1 cellular context compared by ENCODE assay signal in the genomic region with DNA sequence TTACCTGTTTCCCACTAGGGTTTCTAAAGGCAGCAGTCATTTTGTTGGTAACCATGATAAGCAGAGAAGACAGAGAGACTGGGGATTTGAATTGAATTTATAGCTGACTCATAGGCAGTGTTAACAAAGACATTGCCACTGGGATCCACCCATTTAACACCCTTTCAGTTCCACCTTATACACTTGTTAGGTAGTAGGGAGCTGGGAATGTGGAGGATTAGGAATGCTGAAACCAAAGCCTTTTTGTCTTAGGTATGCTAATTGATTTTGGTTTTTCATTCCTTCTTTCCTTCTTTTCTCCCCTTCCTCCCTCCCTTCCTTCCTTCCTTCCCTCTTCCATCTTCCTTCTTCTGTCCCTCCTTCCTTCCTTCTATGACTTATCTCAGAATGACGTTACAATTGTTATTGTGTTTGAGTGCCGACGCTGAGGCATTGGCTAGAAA.
A peak's percentile ranks its signal among the peaks of the same experiment; 100 is the strongest.
TF ChIP-seq lines count a peak whose summit lies in the region.

No MANE protein-coding gene starts in this region.

TF ChIP-seq in K562, 482 proteins besides CTCF, POLR2A, EP300 and RAD21 (continued from another document and continues in another):
- TF ChIP-seq ZNF407 (IDR thresholded peaks at IDR 0.05; ENCODE audit: low read depth) (no peak), ETV6 (IDR thresholded peaks at IDR 0.05; ENCODE audit: borderline replicate concordance in 1 of 2, low read depth in 2 of 2, low read length in 1 of 2) (0 out of 4 replicates have a peak, but pooled peaks of 1 of the 2 experiments have one; percentile 21), ETV6 (CRISPR knock-in tag; IDR thresholded peaks at IDR 0.05; ENCODE audit: borderline replicate concordance) (no peak), FIP1L1 (IDR thresholded peaks at IDR 0.05; ENCODE audit: low read depth, low read length, poor library complexity, severe bottlenecking) (no peak), NONO (IDR thresholded peaks at IDR 0.05; ENCODE audit: low read depth in 2 of 2, low read length in 1 of 2) (no peak), ZNF589 (CRISPR knock-in tag; IDR thresholded peaks at IDR 0.05; ENCODE audit: low read depth) (no peak), IRF2 (CRISPR knock-in tag; IDR thresholded peaks at IDR 0.05) (no peak), LCOR (CRISPR knock-in tag; IDR thresholded peaks at IDR 0.05) (no peak), POLR2AphosphoS2 (IDR thresholded peaks at IDR 0.05; ENCODE audit: low read length) (no peak), FOS (IDR thresholded peaks at IDR 0.05; ENCODE audit: extremely low read depth, insufficient read length) (no peak), SOX6 (IDR thresholded peaks at IDR 0.05) (peak; percentile 88), CAMTA2 (CRISPR knock-in tag; conservative IDR thresholded peaks at IDR 0.05) (no peak), IFI16 (CRISPR knock-in tag; IDR thresholded peaks at IDR 0.05) (no peak), ZFPM2 (CRISPR knock-in tag; IDR thresholded peaks at IDR 0.05) (no peak), NCOR1 (IDR thresholded peaks at IDR 0.05) (no peak), ZC3H8 (IDR thresholded peaks at IDR 0.05) (no peak), ZNF174 (CRISPR knock-in tag; IDR thresholded peaks at IDR 0.05) (no peak), ESRRA (IDR thresholded peaks at IDR 0.05; ENCODE audit: borderline replicate concordance, low read depth) (no peak), IRF1 (CRISPR knock-in tag; IDR thresholded peaks at IDR 0.05; ENCODE audit: borderline replicate concordance) (no peak), RNF219 (CRISPR knock-in tag; IDR thresholded peaks at IDR 0.05) (no peak), MTA3 (IDR thresholded peaks at IDR 0.05; ENCODE audit: borderline replicate concordance) (no peak), MAFG (tag; conservative IDR thresholded peaks at IDR 0.05) (peak; percentile 95), NR4A1 (CRISPR knock-in tag; IDR thresholded peaks at IDR 0.05) (no peak), NR4A1 (tag; IDR thresholded peaks at IDR 0.05) (no peak), COPS2 (conservative IDR thresholded peaks at IDR 0.05) (no peak), NKRF (IDR thresholded peaks at IDR 0.05; ENCODE audit: borderline replicate concordance) (0 out of 2 replicates have a peak, but pooled peaks have one; percentile 33), ILF3 (IDR thresholded peaks at IDR 0.05; ENCODE audit: borderline replicate concordance) (no peak), ZC3H4 (CRISPR knock-in tag; IDR thresholded peaks at IDR 0.05; ENCODE audit: borderline replicate concordance) (no peak), PTTG1 (tag; IDR thresholded peaks at IDR 0.05; ENCODE audit: low read depth) (no peak), CREBBP (IDR thresholded peaks at IDR 0.05; ENCODE audit: low read depth, low read length) (no peak)
- TF ChIP-seq, protein P1, sequence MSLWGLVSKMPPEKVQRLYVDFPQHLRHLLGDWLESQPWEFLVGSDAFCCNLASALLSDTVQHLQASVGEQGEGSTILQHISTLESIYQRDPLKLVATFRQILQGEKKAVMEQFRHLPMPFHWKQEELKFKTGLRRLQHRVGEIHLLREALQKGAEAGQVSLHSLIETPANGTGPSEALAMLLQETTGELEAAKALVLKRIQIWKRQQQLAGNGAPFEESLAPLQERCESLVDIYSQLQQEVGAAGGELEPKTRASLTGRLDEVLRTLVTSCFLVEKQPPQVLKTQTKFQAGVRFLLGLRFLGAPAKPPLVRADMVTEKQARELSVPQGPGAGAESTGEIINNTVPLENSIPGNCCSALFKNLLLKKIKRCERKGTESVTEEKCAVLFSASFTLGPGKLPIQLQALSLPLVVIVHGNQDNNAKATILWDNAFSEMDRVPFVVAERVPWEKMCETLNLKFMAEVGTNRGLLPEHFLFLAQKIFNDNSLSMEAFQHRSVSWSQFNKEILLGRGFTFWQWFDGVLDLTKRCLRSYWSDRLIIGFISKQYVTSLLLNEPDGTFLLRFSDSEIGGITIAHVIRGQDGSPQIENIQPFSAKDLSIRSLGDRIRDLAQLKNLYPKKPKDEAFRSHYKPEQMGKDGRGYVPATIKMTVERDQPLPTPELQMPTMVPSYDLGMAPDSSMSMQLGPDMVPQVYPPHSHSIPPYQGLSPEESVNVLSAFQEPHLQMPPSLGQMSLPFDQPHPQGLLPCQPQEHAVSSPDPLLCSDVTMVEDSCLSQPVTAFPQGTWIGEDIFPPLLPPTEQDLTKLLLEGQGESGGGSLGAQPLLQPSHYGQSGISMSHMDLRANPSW (CRISPR knock-in tag; IDR thresholded peaks at IDR 0.05): no peak
- TF ChIP-seq, protein P2, sequence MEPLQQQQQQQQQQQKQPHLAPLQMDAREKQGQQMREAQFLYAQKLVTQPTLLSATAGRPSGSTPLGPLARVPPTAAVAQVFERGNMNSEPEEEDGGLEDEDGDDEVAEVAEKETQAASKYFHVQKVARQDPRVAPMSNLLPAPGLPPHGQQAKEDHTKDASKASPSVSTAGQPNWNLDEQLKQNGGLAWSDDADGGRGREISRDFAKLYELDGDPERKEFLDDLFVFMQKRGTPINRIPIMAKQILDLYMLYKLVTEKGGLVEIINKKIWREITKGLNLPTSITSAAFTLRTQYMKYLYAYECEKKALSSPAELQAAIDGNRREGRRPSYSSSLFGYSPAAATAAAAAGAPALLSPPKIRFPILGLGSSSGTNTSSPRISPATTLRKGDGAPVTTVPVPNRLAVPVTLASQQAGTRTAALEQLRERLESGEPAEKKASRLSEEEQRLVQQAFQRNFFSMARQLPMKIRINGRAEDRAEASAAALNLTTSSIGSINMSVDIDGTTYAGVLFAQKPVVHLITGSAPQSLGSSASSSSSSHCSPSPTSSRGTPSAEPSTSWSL (CRISPR knock-in tag; IDR thresholded peaks at IDR 0.05; ENCODE audit: borderline replicate concordance): no peak
- TF ChIP-seq, protein P3, sequence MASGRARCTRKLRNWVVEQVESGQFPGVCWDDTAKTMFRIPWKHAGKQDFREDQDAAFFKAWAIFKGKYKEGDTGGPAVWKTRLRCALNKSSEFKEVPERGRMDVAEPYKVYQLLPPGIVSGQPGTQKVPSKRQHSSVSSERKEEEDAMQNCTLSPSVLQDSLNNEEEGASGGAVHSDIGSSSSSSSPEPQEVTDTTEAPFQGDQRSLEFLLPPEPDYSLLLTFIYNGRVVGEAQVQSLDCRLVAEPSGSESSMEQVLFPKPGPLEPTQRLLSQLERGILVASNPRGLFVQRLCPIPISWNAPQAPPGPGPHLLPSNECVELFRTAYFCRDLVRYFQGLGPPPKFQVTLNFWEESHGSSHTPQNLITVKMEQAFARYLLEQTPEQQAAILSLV (tag; IDR thresholded peaks at IDR 0.05): 0 out of 2 replicates have a peak, but pooled peaks have one; percentile 34
- TF ChIP-seq, protein P4, sequence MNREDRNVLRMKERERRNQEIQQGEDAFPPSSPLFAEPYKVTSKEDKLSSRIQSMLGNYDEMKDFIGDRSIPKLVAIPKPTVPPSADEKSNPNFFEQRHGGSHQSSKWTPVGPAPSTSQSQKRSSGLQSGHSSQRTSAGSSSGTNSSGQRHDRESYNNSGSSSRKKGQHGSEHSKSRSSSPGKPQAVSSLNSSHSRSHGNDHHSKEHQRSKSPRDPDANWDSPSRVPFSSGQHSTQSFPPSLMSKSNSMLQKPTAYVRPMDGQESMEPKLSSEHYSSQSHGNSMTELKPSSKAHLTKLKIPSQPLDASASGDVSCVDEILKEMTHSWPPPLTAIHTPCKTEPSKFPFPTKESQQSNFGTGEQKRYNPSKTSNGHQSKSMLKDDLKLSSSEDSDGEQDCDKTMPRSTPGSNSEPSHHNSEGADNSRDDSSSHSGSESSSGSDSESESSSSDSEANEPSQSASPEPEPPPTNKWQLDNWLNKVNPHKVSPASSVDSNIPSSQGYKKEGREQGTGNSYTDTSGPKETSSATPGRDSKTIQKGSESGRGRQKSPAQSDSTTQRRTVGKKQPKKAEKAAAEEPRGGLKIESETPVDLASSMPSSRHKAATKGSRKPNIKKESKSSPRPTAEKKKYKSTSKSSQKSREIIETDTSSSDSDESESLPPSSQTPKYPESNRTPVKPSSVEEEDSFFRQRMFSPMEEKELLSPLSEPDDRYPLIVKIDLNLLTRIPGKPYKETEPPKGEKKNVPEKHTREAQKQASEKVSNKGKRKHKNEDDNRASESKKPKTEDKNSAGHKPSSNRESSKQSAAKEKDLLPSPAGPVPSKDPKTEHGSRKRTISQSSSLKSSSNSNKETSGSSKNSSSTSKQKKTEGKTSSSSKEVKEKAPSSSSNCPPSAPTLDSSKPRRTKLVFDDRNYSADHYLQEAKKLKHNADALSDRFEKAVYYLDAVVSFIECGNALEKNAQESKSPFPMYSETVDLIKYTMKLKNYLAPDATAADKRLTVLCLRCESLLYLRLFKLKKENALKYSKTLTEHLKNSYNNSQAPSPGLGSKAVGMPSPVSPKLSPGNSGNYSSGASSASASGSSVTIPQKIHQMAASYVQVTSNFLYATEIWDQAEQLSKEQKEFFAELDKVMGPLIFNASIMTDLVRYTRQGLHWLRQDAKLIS (CRISPR knock-in tag; IDR thresholded peaks at IDR 0.05): no peak
